ENCODE assay signal across 30 cellular contexts in the genomic region with DNA sequence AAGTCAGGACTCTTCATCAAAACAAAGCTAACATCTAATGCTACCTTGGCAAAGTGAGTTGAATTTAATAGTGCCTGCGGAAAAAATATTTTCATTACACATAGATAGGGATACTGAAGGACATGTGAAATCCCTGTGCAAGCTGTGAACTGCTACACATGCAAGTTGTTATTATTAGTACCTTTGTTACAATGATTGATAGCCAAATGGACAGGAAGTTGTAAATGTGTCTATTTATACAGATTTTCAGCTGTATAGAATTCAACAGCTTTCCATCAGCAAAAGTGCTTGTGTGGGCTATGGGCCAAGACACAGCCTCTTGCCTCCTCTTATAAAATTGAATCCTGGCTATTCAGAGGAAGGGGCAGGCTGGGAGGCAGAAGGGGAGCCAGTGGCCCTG. TPM values are rescaled to one million over a fixed set of nuclear protein-coding genes. Genes with fewer than 3 reads are reported as not detected.
DNase-seq lines count a peak whose midpoint lies in the region; ATAC-seq, FAIRE-seq and TF ChIP-seq lines count a peak whose summit lies in the region.
"Had no signal": no experiment of that assay in that cellular context is flagged by ENCODE, and none has a peak within 500 bp of the region (broad histone marks: within the 10 kb centered on the region; RNA-seq: fewer than 3 reads in every experiment).

No MANE protein-coding gene starts in this region.

- BruUV-seq in A673 (replicated peaks; lab: Mats Ljungman, UMichigan): no TSS peak

- H3K9me3 Mint-ChIP-seq in chondrocyte (ENCODE audit: low read depth) (no peaks in the 10 kb centered on the region), nephron progenitor cell (no peaks in the 10 kb centered on the region)
- H3K9me3 Mint-ChIP-seq in activated CD4-positive, alpha-beta T cell treated with anti-CD3 and anti-CD28 coated beads for 36 hours (ENCODE audit: low read depth): no peaks in the 10 kb centered on the region
- H3K9me3 Mint-ChIP-seq: activated CD8-positive, alpha-beta T cell treated with anti-CD3 and anti-CD28 coated beads for 36 hours; activated naive CD8-positive, alpha-beta T cell treated with anti-CD3 and anti-CD28 coated beads for 36 hours; central memory CD8-positive, alpha-beta T cell; neural crest cell had no signal

- no peak for TF ChIP-seq POLR2A in tibial nerve (IDR thresholded peaks at IDR 0.05)

- intact Hi-C loops in A673 (cut with micrococcal nuclease; ENCODE audit: unreplicated experiment): no loop called here
- intact Hi-C loops in activated CD4-positive, alpha-beta T cell treated with anti-CD3 and anti-CD28 coated beads for 36 hours (cut with DNase I, micrococcal nuclease): no loop called here

- DNase-seq in A673 (ENCODE audit: low spot score): peak; percentile 73
- DNase-seq in chondrocyte (ENCODE audit: low spot score): no peak
- no peak for DNase-seq in nephron progenitor cell
- no peak for DNase-seq in tibial nerve (ENCODE audit: low spot score in 2 of 2)
- no peak for DNase-seq in activated CD4-positive, alpha-beta T cell treated with anti-CD3 and anti-CD28 coated beads for 36 hours
- no peak for DNase-seq in activated naive CD4-positive, alpha-beta T cell (lab: John Stamatoyannopoulos, UW)
- DNase-seq in GM19239 (ENCODE audit: insufficient read length, low spot score): no peak
- DNase-seq: activated CD4-positive, CD25-positive, alpha-beta regulatory T cell treated with anti-CD3 and anti-CD28 coated beads, Interleukin-2, amount 50 U/mL, for 72 hours; activated CD8-positive, alpha-beta T cell treated with anti-CD3 and anti-CD28 coated beads for 36 hours; activated naive CD8-positive, alpha-beta T cell treated with anti-CD3 and anti-CD28 coated beads for 36 hours; effector CD4-positive, alpha-beta T cell; erythroblast; foreskin keratinocyte; NCI-H1048; posterior cingulate gyrus; stomach; upper lobe of left lung had no signal

- FAIRE-seq in GM19239 (lab: Jason Lieb, UNC): no peak
- FAIRE-seq: astrocyte, D721Med, HepG2, RCC 7860, TTC549 had no signal

- POLR2A ChIA-PET in A673 (lab: Charles Lee; ENCODE audit: low non-redundant PET): no interaction called here
- POLR2A ChIA-PET in HEK293 (lab: Yijun Ruan, JAX): no interaction called here
- POLR2A ChIA-PET in activated CD4-positive, alpha-beta T cell treated with anti-CD3 and anti-CD28 coated beads for 36 hours (lab: Charles Lee): no interaction called here

- H3K27ac Mint-ChIP-seq in chondrocyte (ENCODE audit: unreplicated experiment) (peak overlapping the region; percentile 84), nephron progenitor cell (peak overlapping the region; percentile 6)
- H3K27ac Mint-ChIP-seq in activated CD4-positive, alpha-beta T cell treated with anti-CD3 and anti-CD28 coated beads for 36 hours: no peak overlapping the region
- H3K27ac Mint-ChIP-seq: activated CD8-positive, alpha-beta T cell treated with anti-CD3 and anti-CD28 coated beads for 36 hours; activated naive CD8-positive, alpha-beta T cell treated with anti-CD3 and anti-CD28 coated beads for 36 hours had no signal

- peaks cover 7% of the 10 kb centered on the region for H3K36me3 ChIP-seq in A673 (ENCODE audit: insufficient read depth, low read length, poor library complexity, severe bottlenecking)
- H3K36me3 ChIP-seq in HEK293 (ENCODE audit: control insufficient read depth in 2 of 2, insufficient read depth in 1 of 2, low read length in 2 of 2): peaks cover 0 to 10% of the 10 kb centered on the region in 2 experiments; a peak in 1 of 3 replicates
- H3K36me3 ChIP-seq in tibial nerve: peaks cover 0 to 7% (median 0%) of the 10 kb centered on the region in 3 donors
- H3K36me3 ChIP-seq: upper lobe of left lung had no signal

- ATAC-seq in activated CD4-positive, alpha-beta T cell treated with anti-CD3 and anti-CD28 coated beads for 36 hours: no peak
- ATAC-seq: activated CD8-positive, alpha-beta T cell treated with anti-CD3 and anti-CD28 coated beads for 36 hours; foreskin keratinocyte; HCT116; HepG2; left lobe of liver; sciatic nerve had no signal

- H3K27me3 Mint-ChIP-seq in chondrocyte (ENCODE audit: low read depth) (no peaks in the 10 kb centered on the region), nephron progenitor cell (ENCODE audit: low read depth, poor library complexity) (peaks cover 8% of the 10 kb centered on the region)
- no peaks in the 10 kb centered on the region for H3K27me3 Mint-ChIP-seq in activated CD4-positive, alpha-beta T cell treated with anti-CD3 and anti-CD28 coated beads for 36 hours
- H3K27me3 Mint-ChIP-seq: activated naive CD8-positive, alpha-beta T cell treated with anti-CD3 and anti-CD28 coated beads for 36 hours had no signal

- H3K36me3 Mint-ChIP-seq in chondrocyte (ENCODE audit: low read depth) (peaks cover 22% of the 10 kb centered on the region), nephron progenitor cell (ENCODE audit: low read depth) (peaks cover 31% of the 10 kb centered on the region)
- H3K36me3 Mint-ChIP-seq in activated CD4-positive, alpha-beta T cell treated with anti-CD3 and anti-CD28 coated beads for 36 hours (ENCODE audit: low read depth): no peaks in the 10 kb centered on the region
- H3K36me3 Mint-ChIP-seq: activated naive CD8-positive, alpha-beta T cell treated with anti-CD3 and anti-CD28 coated beads for 36 hours had no signal

- TF ChIP-seq EP300 in tibial nerve (IDR thresholded peaks at IDR 0.05): no peak

- H3K9me3 ChIP-seq in A673 (ENCODE audit: low read depth, low read length, poor library complexity, severe bottlenecking): no peaks in the 10 kb centered on the region
- no peaks in the 10 kb centered on the region for H3K9me3 ChIP-seq in HEK293 (ENCODE audit: control insufficient read depth, insufficient read depth, low read depth, low read length)
- H3K9me3 ChIP-seq in tibial nerve: no peaks in the 10 kb centered on the region
- H3K9me3 ChIP-seq: stomach, upper lobe of left lung had no signal

- H3K27ac ChIP-seq in A673 (ENCODE audit: low read depth, low read length, poor library complexity, severe bottlenecking) (peak overlapping the region; percentile 65), HEK293 (ENCODE audit: extremely low read depth, low read depth, low read length) (no peak overlapping the region), tibial nerve (peak overlapping the region in 1 of 4 donors; percentile 91)
- H3K27ac ChIP-seq: C4-2B, foreskin keratinocyte, HL-60, upper lobe of left lung had no signal

- no peak overlapping the region for H3K4me3 Mint-ChIP-seq in chondrocyte (ENCODE audit: unreplicated experiment)
- no peak overlapping the region for H3K4me3 Mint-ChIP-seq in nephron progenitor cell
- H3K4me3 Mint-ChIP-seq in activated CD4-positive, alpha-beta T cell treated with anti-CD3 and anti-CD28 coated beads for 36 hours: no peak overlapping the region
- H3K4me3 Mint-ChIP-seq: activated CD8-positive, alpha-beta T cell treated with anti-CD3 and anti-CD28 coated beads for 36 hours; activated naive CD8-positive, alpha-beta T cell treated with anti-CD3 and anti-CD28 coated beads for 36 hours; central memory CD8-positive, alpha-beta T cell; neural crest cell had no signal

- TF ChIP-seq CTCF in A673 (conservative IDR thresholded peaks at IDR 0.05; ENCODE audit: low read depth, low read length) (no peak), HEK293 (tag by site-specific recombination; IDR thresholded peaks at IDR 0.05) (no peak), chondrocyte (IDR thresholded peaks at IDR 0.05) (no peak), nephron progenitor cell (IDR thresholded peaks at IDR 0.05) (no peak), tibial nerve (IDR thresholded peaks at IDR 0.05) (no peak)

- no peak overlapping the region for H3K4me3 ChIP-seq in A673 (ENCODE audit: low read depth, low read length, poor library complexity, severe bottlenecking)
- H3K4me3 ChIP-seq in HEK293 (ENCODE audit: low read depth, low read length): no peak overlapping the region
- no peak overlapping the region for H3K4me3 ChIP-seq in tibial nerve
- H3K4me3 ChIP-seq: stomach, upper lobe of left lung had no signal

- CTCF ChIA-PET in A673 (lab: Charles Lee): interaction anchor here (0.7 kb wide), 1 partner anchor 17 kb away, joined by 3 read pairs; no protein-coding TSS in a partner anchor
- CTCF ChIA-PET in HEK293 (lab: Yijun Ruan, JAX): interaction anchor here (1.3 kb wide), 1 partner anchor 124 kb away, joined by 5 read pairs; no protein-coding TSS in a partner anchor
- CTCF ChIA-PET in activated CD4-positive, alpha-beta T cell treated with anti-CD3 and anti-CD28 coated beads for 36 hours (lab: Charles Lee): interaction anchor here (0.7 to 3.0 kb wide), 5 partner anchors 10 to 123 kb away, joined by 3 to 9 read pairs (median 6); no protein-coding TSS in a partner anchor

- H3K4me1 ChIP-seq in A673 (ENCODE audit: insufficient read depth, low read length, poor library complexity, severe bottlenecking) (peaks cover 68% of the 10 kb centered on the region), HEK293 (ENCODE audit: control insufficient read depth, insufficient read depth, low read length) (peaks cover 8% of the 10 kb centered on the region; the same call in 1 of the 2 replicates), tibial nerve (peaks cover 0 to 76% (median 33%) of the 10 kb centered on the region in 4 donors)

- H3K4me1 Mint-ChIP-seq in chondrocyte (ENCODE audit: low read depth) (peaks cover 91% of the 10 kb centered on the region), nephron progenitor cell (peaks cover 72% of the 10 kb centered on the region)
- peaks cover 6% of the 10 kb centered on the region for H3K4me1 Mint-ChIP-seq in activated CD4-positive, alpha-beta T cell treated with anti-CD3 and anti-CD28 coated beads for 36 hours

- 88 to 96% methylated on average over 1 of the region's 1 CpG for WGBS in tibial nerve, 2 donors

- no peaks in the 10 kb centered on the region for H3K27me3 ChIP-seq in A673 (replicated peaks; ENCODE audit: insufficient read depth, low read depth, low read length, poor library complexity)
- no peaks in the 10 kb centered on the region for H3K27me3 ChIP-seq in tibial nerve
- H3K27me3 ChIP-seq: foreskin keratinocyte, stomach, upper lobe of left lung had no signal

TF ChIP-seq in HEK293, 187 proteins besides CTCF, POLR2A, EP300 and RAD21 (continues in another document):
- TF ChIP-seq ZFP37 (tag by site-specific recombination; IDR thresholded peaks at IDR 0.05) (no peak), ZNF274 (IDR thresholded peaks at IDR 0.05; ENCODE audit: low read length) (no peak), ZNF274 (tag by site-specific recombination; IDR thresholded peaks at IDR 0.05; ENCODE audit: borderline replicate concordance) (no peak), ZBTB20 (tag by site-specific recombination; IDR thresholded peaks at IDR 0.05) (peak; percentile 13; the same call in 1 of the 2 replicates)

RNA-seq across cellular contexts. Expression of a gene that starts 47.8 kb away (rescaled TPM):
- total RNA-seq in A673 (2021) (100 and 118 TPM in 2 replicates), chondrocyte (16.6 to 24.0 TPM (median 19.4 TPM) in 3 replicates), tibial nerve (10 to 100 TPM; 11.0 to 34.5 (median 16.2) TPM)
- 10 to 100 TPM; 35.9 to 42.4 TPM for total RNA-seq in activated CD4-positive, alpha-beta T cell treated with anti-CD3 and anti-CD28 coated beads for 36 hours
